18 cellular contexts compared by ENCODE assay signal in the genomic region with DNA sequence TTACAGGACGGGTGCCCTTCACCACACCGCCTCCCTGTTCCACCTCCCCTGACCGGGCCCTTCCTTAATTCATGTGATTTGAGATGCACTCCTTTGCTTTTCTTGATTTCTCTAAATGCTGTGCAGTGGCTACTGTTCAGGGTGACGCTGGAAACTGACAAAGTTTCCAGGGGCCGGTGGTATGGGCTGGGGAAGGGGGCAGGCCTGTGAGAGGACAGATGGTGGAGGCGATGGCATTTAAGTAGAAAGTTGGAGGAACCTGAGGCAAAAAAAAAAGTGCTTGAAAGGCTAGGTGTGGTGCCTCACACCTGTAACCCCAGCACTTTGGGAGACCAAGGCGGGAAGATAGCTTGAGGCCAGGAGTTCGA.
"Had no signal": no experiment of that assay in that cellular context is flagged by ENCODE, and none has a peak within 500 bp of the region (broad histone marks: within the 10 kb centered on the region; RNA-seq: fewer than 3 reads in every experiment).

No MANE protein-coding gene starts in this region.

- H3K9me3 Mint-ChIP-seq: activated CD4-positive, alpha-beta memory T cell treated with anti-CD3 and anti-CD28 coated beads for 36 hours; brain; central memory CD8-positive, alpha-beta T cell; memory B cell; nephron progenitor cell had no signal

- DNase-seq: activated CD4-positive, alpha-beta memory T cell treated with anti-CD3 and anti-CD28 coated beads for 36 hours; activated CD4-positive, alpha-beta T cell treated with anti-CD3 and anti-CD28 coated beads for 1 hour; activated gamma-delta T cell; activated T-cell treated with anti-CD3 and anti-CD28 coated beads, Interleukin-2, amount 50 U/mL, for 48 hours; amniotic stem cell; esophagus squamous epithelium; foreskin fibroblast; hypothalamus; kidney; left ventricle myocardium inferior; nephron progenitor cell; stimulated activated CD4-positive, alpha-beta T cell treated with anti-CD3 and anti-CD28 coated beads, Interleukin-1b, Interleukin-23, amount 100 ng/mL, for 48 hours had no signal

- H3K36me3 ChIP-seq: esophagus squamous epithelium, left ventricle myocardium inferior, thoracic aorta had no signal

- H3K27me3 Mint-ChIP-seq: activated naive CD8-positive, alpha-beta T cell had no signal

- H3K27ac ChIP-seq: coronary artery, esophagus squamous epithelium, left ventricle myocardium inferior, thoracic aorta had no signal

- H3K4me3 ChIP-seq: coronary artery, esophagus squamous epithelium, left ventricle myocardium inferior, thoracic aorta had no signal

- H3K4me1 Mint-ChIP-seq: central memory CD8-positive, alpha-beta T cell; memory B cell had no signal

- H3K27ac Mint-ChIP-seq: activated CD4-positive, alpha-beta memory T cell treated with anti-CD3 and anti-CD28 coated beads for 36 hours; activated naive CD8-positive, alpha-beta T cell; brain; memory B cell had no signal

- H3K4me3 Mint-ChIP-seq: activated CD4-positive, alpha-beta memory T cell treated with anti-CD3 and anti-CD28 coated beads for 36 hours; activated naive CD8-positive, alpha-beta T cell; brain; central memory CD8-positive, alpha-beta T cell; memory B cell; nephron progenitor cell had no signal

- H3K36me3 Mint-ChIP-seq: activated CD4-positive, alpha-beta memory T cell treated with anti-CD3 and anti-CD28 coated beads for 36 hours; activated naive CD8-positive, alpha-beta T cell; brain; memory B cell had no signal

- FAIRE-seq: kidney had no signal

- H3K4me1 ChIP-seq: left ventricle myocardium inferior had no signal

- H3K9me3 ChIP-seq: esophagus squamous epithelium, thoracic aorta had no signal
